ENCODE assay signal across 1 cellular context in genomic region chr13:67353891-67354459, GRCh38.
TF ChIP-seq lines count a peak whose summit lies in the region.

No MANE protein-coding gene starts in this region.

TF ChIP-seq in GM23338, 12 proteins besides CTCF, POLR2A, EP300 and RAD21 (continued from another document):
- TF ChIP-seq ZNF462 (CRISPR knock-in tag; IDR thresholded peaks at IDR 0.05) (no peak), ZNF331 (CRISPR knock-in tag; IDR thresholded peaks at IDR 0.05; ENCODE audit: low read depth) (no peak), NANOG (IDR thresholded peaks at IDR 0.05; ENCODE audit: borderline replicate concordance) (no peak), POLR2AphosphoS5 (IDR thresholded peaks at IDR 0.05; ENCODE audit: low read depth) (no peak), JUNB (IDR thresholded peaks at IDR 0.05; ENCODE audit: unreplicated experiment) (no peak)
- TF ChIP-seq, protein P1, sequence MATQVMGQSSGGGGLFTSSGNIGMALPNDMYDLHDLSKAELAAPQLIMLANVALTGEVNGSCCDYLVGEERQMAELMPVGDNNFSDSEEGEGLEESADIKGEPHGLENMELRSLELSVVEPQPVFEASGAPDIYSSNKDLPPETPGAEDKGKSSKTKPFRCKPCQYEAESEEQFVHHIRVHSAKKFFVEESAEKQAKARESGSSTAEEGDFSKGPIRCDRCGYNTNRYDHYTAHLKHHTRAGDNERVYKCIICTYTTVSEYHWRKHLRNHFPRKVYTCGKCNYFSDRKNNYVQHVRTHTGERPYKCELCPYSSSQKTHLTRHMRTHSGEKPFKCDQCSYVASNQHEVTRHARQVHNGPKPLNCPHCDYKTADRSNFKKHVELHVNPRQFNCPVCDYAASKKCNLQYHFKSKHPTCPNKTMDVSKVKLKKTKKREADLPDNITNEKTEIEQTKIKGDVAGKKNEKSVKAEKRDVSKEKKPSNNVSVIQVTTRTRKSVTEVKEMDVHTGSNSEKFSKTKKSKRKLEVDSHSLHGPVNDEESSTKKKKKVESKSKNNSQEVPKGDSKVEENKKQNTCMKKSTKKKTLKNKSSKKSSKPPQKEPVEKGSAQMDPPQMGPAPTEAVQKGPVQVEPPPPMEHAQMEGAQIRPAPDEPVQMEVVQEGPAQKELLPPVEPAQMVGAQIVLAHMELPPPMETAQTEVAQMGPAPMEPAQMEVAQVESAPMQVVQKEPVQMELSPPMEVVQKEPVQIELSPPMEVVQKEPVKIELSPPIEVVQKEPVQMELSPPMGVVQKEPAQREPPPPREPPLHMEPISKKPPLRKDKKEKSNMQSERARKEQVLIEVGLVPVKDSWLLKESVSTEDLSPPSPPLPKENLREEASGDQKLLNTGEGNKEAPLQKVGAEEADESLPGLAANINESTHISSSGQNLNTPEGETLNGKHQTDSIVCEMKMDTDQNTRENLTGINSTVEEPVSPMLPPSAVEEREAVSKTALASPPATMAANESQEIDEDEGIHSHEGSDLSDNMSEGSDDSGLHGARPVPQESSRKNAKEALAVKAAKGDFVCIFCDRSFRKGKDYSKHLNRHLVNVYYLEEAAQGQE (IDR thresholded peaks at IDR 0.05; ENCODE audit: unreplicated experiment): no peak
- TF ChIP-seq, protein P2, sequence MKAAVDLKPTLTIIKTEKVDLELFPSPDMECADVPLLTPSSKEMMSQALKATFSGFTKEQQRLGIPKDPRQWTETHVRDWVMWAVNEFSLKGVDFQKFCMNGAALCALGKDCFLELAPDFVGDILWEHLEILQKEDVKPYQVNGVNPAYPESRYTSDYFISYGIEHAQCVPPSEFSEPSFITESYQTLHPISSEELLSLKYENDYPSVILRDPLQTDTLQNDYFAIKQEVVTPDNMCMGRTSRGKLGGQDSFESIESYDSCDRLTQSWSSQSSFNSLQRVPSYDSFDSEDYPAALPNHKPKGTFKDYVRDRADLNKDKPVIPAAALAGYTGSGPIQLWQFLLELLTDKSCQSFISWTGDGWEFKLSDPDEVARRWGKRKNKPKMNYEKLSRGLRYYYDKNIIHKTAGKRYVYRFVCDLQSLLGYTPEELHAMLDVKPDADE (IDR thresholded peaks at IDR 0.05): no peak
